Comparison of ENCODE assay signal across 10 cellular contexts in the genomic region with DNA sequence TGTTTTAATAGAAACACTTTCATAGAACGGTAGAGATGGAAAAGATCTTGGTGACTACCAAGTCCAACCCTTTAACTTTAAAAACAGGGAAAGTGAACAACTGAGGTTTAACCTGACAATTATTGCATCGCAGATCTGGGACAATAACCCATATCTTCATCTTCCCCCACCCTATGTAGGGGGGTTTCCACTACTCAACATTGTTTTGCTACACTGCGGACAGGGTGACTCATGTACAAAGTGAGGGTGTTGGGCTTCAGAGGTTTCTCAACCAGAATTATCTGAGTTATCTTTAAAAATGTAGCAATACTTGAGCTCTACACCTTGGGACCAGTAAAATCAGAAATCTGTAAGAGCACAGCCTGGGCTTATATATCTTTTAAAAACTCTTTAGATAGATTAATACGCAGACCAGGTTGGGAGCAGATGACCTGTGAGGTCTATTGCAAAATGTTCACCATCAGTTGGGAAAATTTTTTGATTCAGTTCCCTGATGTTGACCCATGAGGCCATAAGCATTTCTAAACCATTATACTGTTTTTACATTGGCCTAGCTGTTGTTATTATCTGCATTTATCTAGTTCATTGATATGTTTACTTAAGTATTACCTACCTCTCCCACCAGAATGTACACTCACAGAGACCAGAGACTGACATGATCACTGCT.
DNase-seq lines count a peak whose midpoint lies in the region; ATAC-seq, FAIRE-seq and TF ChIP-seq lines count a peak whose summit lies in the region.
"Had no signal": no experiment of that assay in that cellular context is flagged by ENCODE, and none has a peak within 500 bp of the region (broad histone marks: within the 10 kb centered on the region; RNA-seq: fewer than 3 reads in every experiment).

No MANE protein-coding gene starts in this region.

- TF ChIP-seq CTCF in fibroblast of pulmonary artery (IDR thresholded peaks at IDR 0.05; ENCODE audit: low read length, missing control alignments): no peak
- TF ChIP-seq CTCF in PC-9 (conservative IDR thresholded peaks at IDR 0.05): no peak

- no peaks in the 10 kb centered on the region for H3K9me3 ChIP-seq in PC-9 (ENCODE audit: insufficient read depth, low read depth)
- H3K9me3 ChIP-seq: pancreas had no signal

- no peaks in the 10 kb centered on the region for H3K79me2 ChIP-seq in PC-9 (ENCODE audit: low read depth)

- CTCF ChIA-PET in PC-9 (lab: Charles Lee): no interaction called here

- no peaks in the 10 kb centered on the region for H3K36me3 ChIP-seq in PC-9 (ENCODE audit: low read depth)
- H3K36me3 ChIP-seq: pancreas had no signal

- BruUV-seq in PC-9 (replicated peaks; lab: Mats Ljungman, UMichigan): no TSS peak

- peak; percentile 57 for DNase-seq in stimulated activated CD4-positive, alpha-beta T cell treated with anti-CD3 and anti-CD28 coated beads, Interleukin-2, amount 100 ng/mL, for 4 hours (ENCODE audit: low read depth)
- no peak for DNase-seq in stimulated activated CD4-positive, alpha-beta T cell treated with anti-CD3 and anti-CD28 coated beads, Interleukin-2, amount 100 ng/mL, for 48 hours
- DNase-seq in activated CD4-positive, alpha-beta T cell treated with anti-CD3 and anti-CD28 coated beads for 48 hours: peak; percentile 50
- DNase-seq in fibroblast of pulmonary artery (ENCODE audit: low read depth) (peak; percentile 59), PC-9 (no peak), frontal cortex (ENCODE audit: low spot score in 2 of 2) (no peak)
- DNase-seq: head of caudate nucleus, pancreas had no signal

- intact Hi-C loops in PC-9 (cut with micrococcal nuclease; ENCODE audit: unreplicated experiment): no loop called here

- H3K4me3 ChIP-seq in fibroblast of pulmonary artery (replicated peaks; ENCODE audit: low read depth, low read length) (no peak overlapping the region), PC-9 (no peak overlapping the region)
- H3K4me3 ChIP-seq: pancreas had no signal

- H3K27ac ChIP-seq in PC-9: no peak overlapping the region

- no peaks in the 10 kb centered on the region for H3K9me2 ChIP-seq in PC-9 (ENCODE audit: insufficient read depth)

- POLR2A ChIA-PET in PC-9 (lab: Charles Lee; ENCODE audit: unreplicated experiment): no interaction called here

- FAIRE-seq in frontal cortex (lab: Jason Lieb, UNC): no peak
- FAIRE-seq: pancreas had no signal

- H3K27me3 ChIP-seq in PC-9 (ENCODE audit: insufficient read depth, low read depth): no peaks in the 10 kb centered on the region
- H3K27me3 ChIP-seq: pancreas had no signal

- H4K20me1 ChIP-seq in PC-9 (ENCODE audit: insufficient read depth): no peaks in the 10 kb centered on the region

- H3F3A ChIP-seq in PC-9 (ENCODE audit: insufficient read depth, low read depth): peaks cover 10% of the 10 kb centered on the region

- H3K4me1 ChIP-seq in PC-9 (replicated peaks; ENCODE audit: insufficient read depth): peaks cover 29% of the 10 kb centered on the region

- H2AFZ ChIP-seq in PC-9: no peak overlapping the region

- no peak for ATAC-seq in GM18867 (IDR thresholded peaks at IDR 0.05; ENCODE audit: unreplicated experiment)
- no peak for ATAC-seq in HG02885 (IDR thresholded peaks at IDR 0.05; ENCODE audit: poor library complexity, unreplicated experiment)

- H3K4me2 ChIP-seq in PC-9: no peak overlapping the region

Comparison
In these comparisons a context has a peak if more than half of its experiments do, and no peak if none do; other contexts are left out.
1. DNase-seq: peak in stimulated activated CD4-positive, alpha-beta T cell treated with anti-CD3 and anti-CD28 coated beads, Interleukin-2, amount 100 ng/mL, for 4 hours (single experiment), activated CD4-positive, alpha-beta T cell treated with anti-CD3 and anti-CD28 coated beads for 48 hours (single experiment) and fibroblast of pulmonary artery (single experiment); none in stimulated activated CD4-positive, alpha-beta T cell treated with anti-CD3 and anti-CD28 coated beads, Interleukin-2, amount 100 ng/mL, for 48 hours (0 of 2), PC-9 (0 of 2) and frontal cortex (0 of 2).